15 cellular contexts compared by ENCODE assay signal in the genomic region with DNA sequence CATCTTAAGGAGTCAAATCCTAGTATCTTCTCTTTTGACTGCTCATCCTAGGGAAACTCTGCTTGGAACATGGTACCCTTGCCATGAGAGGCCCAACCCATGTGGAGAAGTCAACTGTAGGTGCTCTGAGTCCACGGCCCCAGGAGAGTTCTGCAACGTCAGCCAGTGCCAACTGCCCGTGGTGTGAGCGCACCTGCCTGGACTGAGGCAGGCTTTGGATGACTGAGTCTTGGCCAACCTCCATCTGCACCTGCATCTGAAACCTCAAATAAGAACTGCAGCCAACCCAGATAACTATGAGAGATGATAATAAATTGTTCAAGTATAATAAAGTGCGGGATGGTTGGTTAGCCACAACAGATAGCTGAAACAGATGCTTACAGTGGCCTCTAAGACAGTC.
"Had no signal": no experiment of that assay in that cellular context is flagged by ENCODE, and none has a peak within 500 bp of the region (broad histone marks: within the 10 kb centered on the region; RNA-seq: fewer than 3 reads in every experiment).

No MANE protein-coding gene starts in this region.

- DNase-seq: effector memory CD4-positive, alpha-beta T cell; heart right ventricle; hypothalamus; kidney glomerular epithelial cell; naive thymus-derived CD8-positive, alpha-beta T cell; posterior cingulate gyrus; sigmoid colon; stimulated activated CD4-positive, alpha-beta T cell treated with anti-CD3 and anti-CD28 coated beads, Interleukin-2, amount 100 ng/mL, for 24 hours; stimulated activated CD4-positive, alpha-beta T cell treated with anti-CD3 and anti-CD28 coated beads, Interleukin-4, amount 100 ng/mL, for 4 hours; stimulated activated naive CD4-positive, alpha-beta T cell; stomach; substantia nigra; transverse colon had no signal

- H3K27me3 ChIP-seq: heart right ventricle, sigmoid colon, stomach, transverse colon had no signal

- H3K27ac Mint-ChIP-seq: naive thymus-derived CD8-positive, alpha-beta T cell had no signal

- H3K36me3 ChIP-seq: heart right ventricle, sigmoid colon, stomach, thoracic aorta, transverse colon had no signal

- H3K27me3 Mint-ChIP-seq: naive thymus-derived CD8-positive, alpha-beta T cell had no signal

- H3K4me3 ChIP-seq: heart right ventricle, sigmoid colon, skin epidermis, stomach, thoracic aorta, transverse colon had no signal

- H3K4me1 Mint-ChIP-seq: naive thymus-derived CD8-positive, alpha-beta T cell had no signal

- H3K9me3 ChIP-seq: thoracic aorta, transverse colon had no signal

- H3K4me1 ChIP-seq: heart right ventricle, sigmoid colon, stomach, transverse colon had no signal

- H3K27ac ChIP-seq: heart right ventricle, sigmoid colon, skin epidermis, stomach, thoracic aorta, transverse colon had no signal
